In the genomic region with DNA sequence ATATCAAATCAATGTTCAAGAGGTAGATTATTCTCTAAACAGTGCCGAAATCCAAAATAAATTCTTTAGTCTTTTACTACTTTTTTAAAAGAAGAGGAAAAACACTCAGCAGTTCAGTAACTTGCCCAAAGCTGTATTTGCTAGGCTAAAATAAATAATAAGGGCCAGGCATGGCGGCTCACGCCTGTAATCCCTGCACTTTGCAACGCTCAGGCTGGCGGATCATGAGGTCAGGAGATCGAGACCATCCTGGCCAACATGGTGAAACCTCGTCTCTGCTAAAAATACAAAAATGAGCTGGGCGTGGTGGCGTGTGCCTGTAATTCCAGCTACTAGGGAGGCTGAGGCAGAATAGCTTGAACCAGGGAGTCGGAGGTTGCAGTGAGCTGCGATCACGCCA, we compare ENCODE assay signal across 7 cellular contexts. TPM values are rescaled to one million over a fixed set of nuclear protein-coding genes. Genes with fewer than 3 reads are reported as not detected.
"Had no signal": no experiment of that assay in that cellular context is flagged by ENCODE, and none has a peak within 500 bp of the region (broad histone marks: within the 10 kb centered on the region; RNA-seq: fewer than 3 reads in every experiment).

No MANE protein-coding gene starts in this region.

RNA-seq across cellular contexts. Expression of a gene that starts 18.9 kb away (rescaled TPM):
- total RNA-seq: GM23248, GM23338, H1, H4, H7, H9, HFFc6 had no signal
- polyA plus RNA-seq: GM23248, GM23338, H1 had no signal
